19 cellular contexts compared by ENCODE assay signal in genomic region chr6:90315354-90315960, GRCh38. TPM values are rescaled to one million over a fixed set of nuclear protein-coding genes. Genes with fewer than 3 reads are reported as not detected.
DNase-seq lines count a peak whose midpoint lies in the region; ATAC-seq and TF ChIP-seq lines count a peak whose summit lies in the region.
"Had no signal": no experiment of that assay in that cellular context is flagged by ENCODE, and none has a peak within 500 bp of the region (broad histone marks: within the 10 kb centered on the region; RNA-seq: fewer than 3 reads in every experiment).

No MANE protein-coding gene starts in this region.

- H3K36me3 ChIP-seq in CD8-positive, alpha-beta T cell (ENCODE audit: insufficient read depth, low read length): no peaks in the 10 kb centered on the region
- no peaks in the 10 kb centered on the region for H3K36me3 ChIP-seq in OCI-LY3 (replicated peaks; ENCODE audit: low read depth, low read length)
- H3K36me3 ChIP-seq in spleen: no peaks in the 10 kb centered on the region
- H3K36me3 ChIP-seq in Caco-2 (ENCODE audit: control insufficient read depth, insufficient read depth, low read length): no peaks in the 10 kb centered on the region

- ATAC-seq in CD8-positive, alpha-beta T cell: peak; percentile 17
- ATAC-seq: A549, Panc1, T-cell had no signal

- H3K27ac Mint-ChIP-seq in CD8-positive, alpha-beta T cell: no peak overlapping the region
- H3K27ac Mint-ChIP-seq in Caco-2 (ENCODE audit: unreplicated experiment): no peak overlapping the region
- H3K27ac Mint-ChIP-seq: H9 had no signal

- no peaks in the 10 kb centered on the region for H3K4me1 ChIP-seq in CD8-positive, alpha-beta T cell (ENCODE audit: insufficient read depth, low read length)
- peaks cover 10% of the 10 kb centered on the region for H3K4me1 ChIP-seq in OCI-LY3 (ENCODE audit: low read length)
- H3K4me1 ChIP-seq in spleen: peaks cover 0 to 34% (median 7%) of the 10 kb centered on the region in 6 donors
- no peaks in the 10 kb centered on the region for H3K4me1 ChIP-seq in Caco-2
- H3K4me1 ChIP-seq: A549 had no signal

- no peak for DNase-seq in CD8-positive, alpha-beta T cell
- DNase-seq in germinal center (ENCODE audit: low spot score) (peak; percentile 72), spleen (no peak), Caco-2 (no peak), DMS53 (lab: John Stamatoyannopoulos, UW) (no peak), NCI-H526 treated with DMSO at 0.1 percent for 48 hours (lab: John Stamatoyannopoulos, UW) (no peak)
- DNase-seq in activated CD4-positive, alpha-beta T cell treated with anti-CD3 and anti-CD28 coated beads, Interleukin-2, amount 50 U/mL, for 1 hour: no peak
- DNase-seq: C1 segment of cervical spinal cord, GDM1, H9, NCI-H187, NCI-H345, NCI-H524 treated with DMSO at 0.1 percent for 48 hours, Right ventricle myocardium superior, T-cell had no signal

- no peak for TF ChIP-seq POLR2A in spleen (IDR thresholded peaks at IDR 0.05)

- peaks cover 4% of the 10 kb centered on the region for H3K4me1 Mint-ChIP-seq in CD8-positive, alpha-beta T cell (ENCODE audit: low read depth)
- no peaks in the 10 kb centered on the region for H3K4me1 Mint-ChIP-seq in Caco-2 (ENCODE audit: low read depth, unreplicated experiment)
- H3K4me1 Mint-ChIP-seq: H9 had no signal

- H4K20me1 ChIP-seq in OCI-LY3 (ENCODE audit: insufficient read depth, low read length): no peaks in the 10 kb centered on the region

- H3K36me3 Mint-ChIP-seq in CD8-positive, alpha-beta T cell: no peaks in the 10 kb centered on the region
- H3K36me3 Mint-ChIP-seq in Caco-2 (ENCODE audit: insufficient read depth, unreplicated experiment): no peaks in the 10 kb centered on the region
- H3K36me3 Mint-ChIP-seq: T-cell had no signal

- no peak overlapping the region for H3K27ac ChIP-seq in CD8-positive, alpha-beta T cell (ENCODE audit: low read depth, low read length)
- H3K27ac ChIP-seq in OCI-LY3 (ENCODE audit: low read length): no peak overlapping the region
- H3K27ac ChIP-seq in spleen: peak overlapping the region in 6 of 8 donors; percentile 51 to 80 (median 62)
- H3K27ac ChIP-seq: A549, SK-N-MC had no signal

- H3K4me2 ChIP-seq in OCI-LY3 (ENCODE audit: low read length): peak overlapping the region; percentile 43
- H3K4me2 ChIP-seq: A549 had no signal

- no TSS peak for BruUV-seq in Caco-2 (replicated peaks; lab: Mats Ljungman, UMichigan)

- H3K27me3 ChIP-seq in CD8-positive, alpha-beta T cell (ENCODE audit: insufficient read depth, low read length): no peaks in the 10 kb centered on the region
- H3K27me3 ChIP-seq in OCI-LY3 (ENCODE audit: low read depth, low read length) (peaks cover 13% of the 10 kb centered on the region; the same call in 1 of the 2 replicates), spleen (replicated peaks in 1 of 7) (no peaks in the 10 kb centered on the region), Caco-2 (replicated peaks; ENCODE audit: control insufficient read depth, insufficient read depth, low read length) (no peaks in the 10 kb centered on the region)

- no peak overlapping the region for H2AFZ ChIP-seq in OCI-LY3 (ENCODE audit: low read depth, low read length)

- no peaks in the 10 kb centered on the region for H3K27me3 Mint-ChIP-seq in CD8-positive, alpha-beta T cell (ENCODE audit: low read depth)
- peaks cover 19% of the 10 kb centered on the region for H3K27me3 Mint-ChIP-seq in Caco-2 (ENCODE audit: insufficient read depth, unreplicated experiment)

- TF ChIP-seq CTCF in CD8-positive, alpha-beta T cell (IDR thresholded peaks at IDR 0.05): no peak
- TF ChIP-seq CTCF in OCI-LY3 (IDR thresholded peaks at IDR 0.05; ENCODE audit: low read depth, low read length) (no peak), spleen (IDR thresholded peaks at IDR 0.05 in 8 of 11, conservative IDR thresholded peaks at IDR 0.05 in 3 of 11) (no peak), Caco-2 (IDR thresholded peaks at IDR 0.05; ENCODE audit: insufficient read depth in 1 of 2, low read depth in 1 of 2, low read length in 1 of 2, severe bottlenecking in 1 of 2, unreplicated experiment in 1 of 2) (no peak)

- no peaks in the 10 kb centered on the region for H3K9me3 ChIP-seq in CD8-positive, alpha-beta T cell (ENCODE audit: low read length)
- H3K9me3 ChIP-seq in OCI-LY3 (ENCODE audit: insufficient read depth, low read length): no peaks in the 10 kb centered on the region; the same call in 1 of the 2 replicates
- no peaks in the 10 kb centered on the region for H3K9me3 ChIP-seq in spleen
- H3K9me3 ChIP-seq in Caco-2: no peaks in the 10 kb centered on the region
- H3K9me3 ChIP-seq: A549 had no signal

- no peak overlapping the region for H3K4me3 Mint-ChIP-seq in CD8-positive, alpha-beta T cell
- no peak overlapping the region for H3K4me3 Mint-ChIP-seq in Caco-2 (ENCODE audit: unreplicated experiment)
- H3K4me3 Mint-ChIP-seq: H9, T-cell had no signal

- POLR2A ChIA-PET in CD8-positive, alpha-beta T cell (lab: Charles Lee): interaction anchor here (0.8 kb wide), 1 partner anchor 18 kb away, joined by 4 read pairs; no protein-coding TSS in a partner anchor
- POLR2A ChIA-PET in Caco-2 (lab: Charles Lee): no interaction called here

- intact Hi-C loops in CD8-positive, alpha-beta T cell (cut with DNase I, micrococcal nuclease): no loop called here
- intact Hi-C loops in spleen (cut with DNase I; ENCODE audit: low total_unique reads): no loop called here
- intact Hi-C loops in Caco-2 (cut with micrococcal nuclease; ENCODE audit: unreplicated experiment): no loop called here

- no peaks in the 10 kb centered on the region for H3K9me3 Mint-ChIP-seq in CD8-positive, alpha-beta T cell
- no peaks in the 10 kb centered on the region for H3K9me3 Mint-ChIP-seq in Caco-2 (ENCODE audit: unreplicated experiment)
- H3K9me3 Mint-ChIP-seq: H9, T-cell had no signal

- no peak overlapping the region for H3K9ac ChIP-seq in OCI-LY3 (ENCODE audit: low read length)

- H3K4me3 ChIP-seq in CD8-positive, alpha-beta T cell (ENCODE audit: low read depth, low read length): no peak overlapping the region
- H3K4me3 ChIP-seq in OCI-LY3 (ENCODE audit: low read length): peak overlapping the region; percentile 18; the same call in 1 of the 2 replicates
- no peak overlapping the region for H3K4me3 ChIP-seq in spleen
- H3K4me3 ChIP-seq in Caco-2 (ENCODE audit: low read depth, low read length): no peak overlapping the region
- H3K4me3 ChIP-seq: A549, SK-N-MC had no signal

- no peaks in the 10 kb centered on the region for H3K79me2 ChIP-seq in OCI-LY3 (ENCODE audit: low read length)

- CTCF ChIA-PET in CD8-positive, alpha-beta T cell (lab: Charles Lee): no interaction called here
- CTCF ChIA-PET in Caco-2 (lab: Charles Lee): no interaction called here

- WGBS in spleen, 5 donors: 64 to 78% (median 75%) methylated on average over 4 of the region's 4 CpGs

RNA-seq across cellular contexts. Expression of gene BACH2, which starts 18.8 kb away (rescaled TPM):
- total RNA-seq in CD8-positive, alpha-beta T cell: 100 to 1,000 TPM; 162 to 164 TPM
- total RNA-seq in spleen (10 to 100 TPM; 18.1 to 53.8 (median 44.1) TPM), Caco-2 (2022) (0.32 and 0.43 TPM in 2 replicates)
- polyA plus RNA-seq in spleen: 1 to 10 TPM; 3.0 to 4.9 (median 3.4) TPM

Comparison
In these comparisons a context has a peak if more than half of its experiments do, and no peak if none do; other contexts are left out.
1. H3K27ac ChIP-seq: peak in spleen (6 of 8); none in CD8-positive, alpha-beta T cell (single experiment) and OCI-LY3 (single experiment).
2. RNA of gene BACH2, which starts 18.8 kb away (total RNA-seq): 162 to 164 TPM in CD8-positive, alpha-beta T cell and 18.1 to 53.8 TPM in spleen; 0.32 to 0.43 TPM in Caco-2; every median in the first group is over 10 times any median in the second.